Comparison of ENCODE assay signal across 10 cellular contexts in genomic region chr17:75684924-75685323, GRCh38. TPM values are rescaled to one million over a fixed set of nuclear protein-coding genes. Genes with fewer than 3 reads are reported as not detected.
DNase-seq lines count a peak whose midpoint lies in the region; ATAC-seq and TF ChIP-seq lines count a peak whose summit lies in the region.
"Had no signal": no experiment of that assay in that cellular context is flagged by ENCODE, and none has a peak within 500 bp of the region (broad histone marks: within the 10 kb centered on the region; RNA-seq: fewer than 3 reads in every experiment).

No MANE protein-coding gene starts in this region.

- H3K4me3 ChIP-seq in HCT116 (replicated peaks in 1 of 2; ENCODE audit: low read depth in 1 of 2, low read length in 2 of 2) (peak overlapping the region in 1 of 2 experiments; percentile 45; a peak in 3 of 4 replicates), body of pancreas (no peak overlapping the region)
- H3K4me3 ChIP-seq: coronary artery, SJSA1 had no signal

- no peaks in the 10 kb centered on the region for H4K20me1 ChIP-seq in HCT116 (ENCODE audit: insufficient read depth)

- CTCF ChIA-PET in HCT116 (lab: Charles Lee): interaction anchor here (2.5 to 8.5 kb wide), 4 partner anchors 10 to 63 kb away, joined by 17 to 174 read pairs (median 28); partner anchors contain the start of gene SMIM5

- no peak for TF ChIP-seq CTCF in HCT116 (IDR thresholded peaks at IDR 0.05 in 2 of 3, conservative IDR thresholded peaks at IDR 0.05 in 1 of 3; ENCODE audit: borderline replicate concordance in 1 of 3, insufficient read depth in 1 of 3, low read depth in 2 of 3, low read length in 2 of 3)
- TF ChIP-seq CTCF in body of pancreas (IDR thresholded peaks at IDR 0.05): no peak

- H3K27ac ChIP-seq in HCT116 (ENCODE audit: low read depth, low read length) (peak overlapping the region; percentile 67), body of pancreas (peak overlapping the region in 2 of 4 donors; percentile 10 to 15), layer of hippocampus (ENCODE audit: low read depth, low read length) (peak overlapping the region; percentile 49)
- H3K27ac ChIP-seq: SJSA1 had no signal

- H3K9me2 ChIP-seq in HCT116 (ENCODE audit: insufficient read depth): no peaks in the 10 kb centered on the region

- peaks cover 97% of the 10 kb centered on the region for H3K79me2 ChIP-seq in HCT116 (ENCODE audit: insufficient read depth, low read length)

- peak overlapping the region; percentile 84 for H3K4me2 ChIP-seq in HCT116 (ENCODE audit: low read length)

- no peak overlapping the region for H3K4me3 Mint-ChIP-seq in stimulated activated naive B cell treated with anti-CD40 and anti-IgM and Interleukin-4, amounts not matched to agents 10 μg/mL and 1 μg/mL and 100 μg/mL, for 72 hours

- H3K36me3 ChIP-seq in HCT116 (ENCODE audit: control insufficient read depth in 1 of 2, insufficient read depth in 2 of 2, low read length in 2 of 2) (peaks cover 0 to 18% of the 10 kb centered on the region in 2 experiments; a peak in 1 of 4 replicates), body of pancreas (replicated peaks in 1 of 2; ENCODE audit: insufficient read depth in 1 of 2, low read depth in 2 of 2) (no peaks in the 10 kb centered on the region)

- H3K4me1 ChIP-seq in HCT116 (ENCODE audit: control insufficient read depth in 1 of 2, insufficient read depth in 2 of 2, low read length in 2 of 2): peaks cover 71 to 100% of the 10 kb centered on the region in 2 experiments
- peaks cover 33% of the 10 kb centered on the region for H3K4me1 ChIP-seq in body of pancreas

- H3K27ac Mint-ChIP-seq in stimulated activated naive B cell treated with anti-CD40 and anti-IgM and Interleukin-4, amounts not matched to agents 10 μg/mL and 1 μg/mL and 100 μg/mL, for 72 hours: peak overlapping the region; percentile 76

- H3K9me3 Mint-ChIP-seq in stimulated activated naive B cell treated with anti-CD40 and anti-IgM and Interleukin-4, amounts not matched to agents 10 μg/mL and 1 μg/mL and 100 μg/mL, for 72 hours: no peaks in the 10 kb centered on the region

- TF ChIP-seq POLR2A in HCT116 (IDR thresholded peaks at IDR 0.05; ENCODE audit: borderline replicate concordance, extremely low read depth, insufficient read depth, insufficient read length): no peak
- no peak for TF ChIP-seq POLR2A in body of pancreas (IDR thresholded peaks at IDR 0.05)

- H3K9ac ChIP-seq in HCT116 (ENCODE audit: low read length): peak overlapping the region; percentile 66

- no TSS peak for BruUV-seq in HCT116 (replicated peaks; lab: Mats Ljungman, UMichigan)

- H3K27me3 ChIP-seq in HCT116 (ENCODE audit: insufficient read depth, low read length) (no peaks in the 10 kb centered on the region), body of pancreas (no peaks in the 10 kb centered on the region), layer of hippocampus (ENCODE audit: control insufficient read depth, insufficient read depth, low read length) (no peaks in the 10 kb centered on the region)
- H3K27me3 ChIP-seq: SJSA1 had no signal

- no peak overlapping the region for H2AFZ ChIP-seq in HCT116 (ENCODE audit: low read depth, low read length, poor library complexity, severe bottlenecking)

- WGBS in body of pancreas, 2 donors: 67 to 71% methylated on average over 7 of the region's 7 CpGs

- RAD21 ChIA-PET in HCT116 (lab: Charles Lee; ENCODE audit: low non-redundant PET in 1 of 2, low total read pairs in 2 of 2, uncharacterized antibody in 2 of 2, unreplicated experiment in 2 of 2): interaction anchor here in 1 of 2 experiments (1.3 kb wide), 1 partner anchor 9 kb away, joined by 3 read pairs; no protein-coding TSS in a partner anchor

- ATAC-seq in HCT116 (peak; percentile 70), body of pancreas (peak; percentile 23)
- no peak for ATAC-seq in stimulated activated naive B cell treated with anti-CD40 and anti-IgM and Interleukin-4, amounts not matched to agents 10 μg/mL and 1 μg/mL and 100 μg/mL, for 72 hours (replicated peaks)

- DNase-seq in HCT116 (ENCODE audit: low read depth, low spot score) (no peak), body of pancreas (peak in 1 of 4 donors; percentile 20), NOMO-1 (lab: John Stamatoyannopoulos, UW; ENCODE audit: unreplicated experiment in 2 of 2) (no peak), GM19238 (ENCODE audit: insufficient read length, low spot score) (no peak), cerebellar nuclear complex (lab: John Stamatoyannopoulos, UW) (no peak)
- DNase-seq in stimulated activated naive B cell treated with anti-CD40 and anti-IgM and Interleukin-4, amounts not matched to agents 10 μg/mL and 1 μg/mL and 100 μg/mL, for 72 hours: no peak
- DNase-seq in stimulated activated naive CD4-positive, alpha-beta T cell (lab: John Stamatoyannopoulos, UW): no peak

- H3K9me3 ChIP-seq in HCT116 (ENCODE audit: control insufficient read depth in 1 of 2, insufficient read depth in 1 of 2, low read depth in 1 of 2, low read length in 2 of 2) (no peaks in the 10 kb centered on the region), body of pancreas (no peaks in the 10 kb centered on the region)
- H3K9me3 ChIP-seq: SJSA1 had no signal

- peaks cover 25 to 37% of the 10 kb centered on the region in 2 donors for H3K36me3 Mint-ChIP-seq in stimulated activated naive B cell treated with anti-CD40 and anti-IgM and Interleukin-4, amounts not matched to agents 10 μg/mL and 1 μg/mL and 100 μg/mL, for 72 hours

- POLR2A ChIA-PET in HCT116 (lab: Charles Lee): interaction anchor here (1.8 to 6.4 kb wide), 5 partner anchors 8 to 95 kb away, joined by 4 to 41 read pairs (median 16); partner anchors contain the start of gene ITGB4

- intact Hi-C loops in HCT116 (cut with micrococcal nuclease): no loop called here
- intact Hi-C loops in body of pancreas (cut with DNase I): no loop called here

- peaks cover 49 to 64% of the 10 kb centered on the region in 2 donors for H3K4me1 Mint-ChIP-seq in stimulated activated naive B cell treated with anti-CD40 and anti-IgM and Interleukin-4, amounts not matched to agents 10 μg/mL and 1 μg/mL and 100 μg/mL, for 72 hours

- TF ChIP-seq RAD21 in HCT116 (IDR thresholded peaks at IDR 0.05; ENCODE audit: low read depth): no peak

- no peaks in the 10 kb centered on the region for H3K27me3 Mint-ChIP-seq in stimulated activated naive B cell treated with anti-CD40 and anti-IgM and Interleukin-4, amounts not matched to agents 10 μg/mL and 1 μg/mL and 100 μg/mL, for 72 hours

TF ChIP-seq in HCT116, 20 proteins besides CTCF, POLR2A, EP300 and RAD21:
- TF ChIP-seq YY1 (IDR thresholded peaks at IDR 0.05; ENCODE audit: extremely low read depth, insufficient replicate concordance, low read depth, low read length) (peak; percentile 27), EZH2 (IDR thresholded peaks at IDR 0.05) (no peak), SP1 (IDR thresholded peaks at IDR 0.05; ENCODE audit: low read depth) (peak; percentile 70), POLR2AphosphoS5 (IDR thresholded peaks at IDR 0.05; ENCODE audit: low read depth, low read length) (peak; percentile 34; the same call in 1 of the 2 replicates), ZBTB33 (IDR thresholded peaks at IDR 0.05; ENCODE audit: extremely low read depth, insufficient replicate concordance, low read length) (no peak), ZFX (IDR thresholded peaks at IDR 0.05) (no peak), CEBPB (IDR thresholded peaks at IDR 0.05; ENCODE audit: low read depth) (no peak), TCF7L2 (IDR thresholded peaks at IDR 0.05; ENCODE audit: borderline replicate concordance, extremely low read depth, insufficient read depth, insufficient read length) (no peak), FOSL1 (IDR thresholded peaks at IDR 0.05; ENCODE audit: low read depth) (no peak), CBX3 (IDR thresholded peaks at IDR 0.05; ENCODE audit: low read depth) (no peak), JUND (IDR thresholded peaks at IDR 0.05) (no peak), MAX (IDR thresholded peaks at IDR 0.05) (peak; percentile 67; the same call in 1 of the 2 replicates)
TF ChIP-seq in HCT116: peak in this region for 4.

RNA-seq across cellular contexts. Expression of gene SAP30BP, which starts 17.8 kb away (rescaled TPM):
- total RNA-seq in HCT116 (2021; ENCODE audit: unreplicated experiment) (149 TPM), body of pancreas (10 to 100 TPM; 47.2 to 73.8 TPM)
- polyA plus RNA-seq in HCT116 (2012): 107 and 111 TPM in 2 replicates

RNA-seq across cellular contexts. Expression of gene RECQL5, which starts 18.0 kb away (rescaled TPM):
- 83.3 TPM for total RNA-seq in HCT116 (2021; ENCODE audit: unreplicated experiment)
- 55.3 and 61.6 TPM in 2 replicates for polyA plus RNA-seq in HCT116 (2012)
- total RNA-seq in body of pancreas: 10 to 100 TPM in 1 of 2 donors, 1 to 10 TPM in 1; 8.6 to 38.6 TPM

RNA-seq across cellular contexts. Expression of gene ITGB4, which starts 36.3 kb away (rescaled TPM):
- total RNA-seq in HCT116 (2021; ENCODE audit: unreplicated experiment) (568 TPM), body of pancreas (10 to 100 TPM; 25.1 to 33.7 TPM)
- 727 and 809 TPM in 2 replicates for polyA plus RNA-seq in HCT116 (2012)
- total RNA-seq: SJSA1 had no signal

RNA-seq across cellular contexts. Expression of gene SMIM5, which starts 51.7 kb away (rescaled TPM):
- 0.12 TPM for total RNA-seq in HCT116 (2021; ENCODE audit: unreplicated experiment)
- 0.79 and 1.0 TPM in 2 replicates for polyA plus RNA-seq in HCT116 (2012)
- total RNA-seq in body of pancreas: 1 to 10 TPM; 3.3 to 5.2 TPM

Comparison
In these comparisons a context has a peak if more than half of its experiments do, and no peak if none do; other contexts are left out.
1. ATAC-seq: peak in HCT116 (single experiment) and body of pancreas (single experiment); none in stimulated activated naive B cell treated with anti-CD40 and anti-IgM and Interleukin-4, amounts not matched to agents 10 μg/mL and 1 μg/mL and 100 μg/mL, for 72 hours (0 of 2).
2. RNA of gene ITGB4, which starts 36.3 kb away (total RNA-seq): 568 TPM in HCT116 (single experiment); 25.1 to 33.7 TPM in body of pancreas; every median in the first group is over 10 times any median in the second.